Comparison of ENCODE assay signal across 1 cellular context in genomic region chr11:119484741-119485605, GRCh38.
TF ChIP-seq lines count a peak whose summit lies in the region.

No MANE protein-coding gene starts in this region.

TF ChIP-seq in WTC11, 78 proteins besides CTCF, POLR2A, EP300 and RAD21 (continued from another document):
- TF ChIP-seq HMGXB4 (CRISPR knock-in tag; IDR thresholded peaks at IDR 0.05) (no peak), TEAD1 (CRISPR knock-in tag; IDR thresholded peaks at IDR 0.05) (no peak), ESRRA (CRISPR knock-in tag; IDR thresholded peaks at IDR 0.05; ENCODE audit: borderline replicate concordance) (no peak), EMX1 (CRISPR knock-in tag; IDR thresholded peaks at IDR 0.05) (no peak), OVOL2 (CRISPR knock-in tag; IDR thresholded peaks at IDR 0.05; ENCODE audit: borderline replicate concordance) (no peak), ATF6 (CRISPR knock-in tag; IDR thresholded peaks at IDR 0.05) (no peak), USF1 (CRISPR knock-in tag; IDR thresholded peaks at IDR 0.05) (no peak), ZNF423 (CRISPR knock-in tag; IDR thresholded peaks at IDR 0.05) (no peak)
